In the genomic region with DNA sequence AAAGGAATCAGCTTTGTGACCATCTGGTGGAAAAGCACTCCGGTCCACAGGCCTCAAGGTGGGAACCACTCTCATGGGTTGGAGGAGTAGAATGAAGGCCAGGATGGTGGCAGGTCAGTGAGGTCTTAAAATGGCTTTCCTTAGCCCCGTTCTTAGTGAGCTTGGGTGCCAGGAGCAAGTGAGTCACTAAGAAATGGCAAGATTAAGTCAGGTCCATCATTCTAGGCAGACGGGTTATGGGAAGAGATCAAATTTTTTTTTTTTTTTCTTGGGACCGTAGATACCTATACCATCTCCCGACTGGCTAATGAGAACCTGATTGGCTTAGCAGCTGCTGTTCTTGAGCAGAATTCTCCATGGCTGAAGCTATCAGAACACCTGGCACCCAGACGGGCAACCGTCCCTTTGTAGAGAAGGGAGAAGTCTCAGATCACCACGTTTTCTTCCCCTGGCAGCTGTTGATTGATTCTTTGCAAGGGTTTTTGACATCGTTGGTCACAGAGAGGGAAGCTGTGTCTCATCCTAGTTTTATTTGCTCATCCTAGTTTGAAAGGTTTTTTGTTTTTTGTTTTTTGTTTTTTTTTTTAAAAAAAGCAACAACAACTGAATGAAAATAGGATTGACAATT, we compare ENCODE assay signal across 8 cellular contexts.
DNase-seq lines count a peak whose midpoint lies in the region; ATAC-seq, FAIRE-seq and TF ChIP-seq lines count a peak whose summit lies in the region.

No MANE protein-coding gene starts in this region.

- H3K4me1 ChIP-seq in skeletal muscle satellite cell (ENCODE audit: control insufficient read depth, insufficient read depth, low read length) = peaks cover 72% of the 10 kb centered on the region

- peaks cover 3% of the 10 kb centered on the region for H3K36me3 ChIP-seq in skeletal muscle satellite cell (ENCODE audit: insufficient read depth, low read length)

- peak; percentile 17 for DNase-seq in HPDE6-E6E7 (ENCODE audit: extremely low spot score)
- peak; percentile 78 for DNase-seq in NCI-H526 treated with DMSO at 0.1 percent for 48 hours (lab: John Stamatoyannopoulos, UW)
- DNase-seq in epithelial cell of prostate (ENCODE audit: low read depth, low spot score) = no peak
- DNase-seq in G401 (ENCODE audit: low spot score) = no peak
- no peak for DNase-seq in GM12892 (ENCODE audit: insufficient read length)
- DNase-seq in OCI-M2 (lab: John Stamatoyannopoulos, UW; ENCODE audit: unreplicated experiment) = no peak

- no peak for ATAC-seq in HG03442 (IDR thresholded peaks at IDR 0.05; ENCODE audit: unreplicated experiment)

- H3K4me3 ChIP-seq in skeletal muscle satellite cell (ENCODE audit: low read length) = peak overlapping the region; percentile 2

- peak overlapping the region; percentile 90 for H3K27ac ChIP-seq in epithelial cell of prostate

- TF ChIP-seq POLR2A in GM12892 (IDR thresholded peaks at IDR 0.05; ENCODE audit: low read depth, low read length) = no peak

- H3K27me3 ChIP-seq in skeletal muscle satellite cell (ENCODE audit: control insufficient read depth, insufficient read depth, low read length) = no peaks in the 10 kb centered on the region

- FAIRE-seq in GM12892 (lab: Jason Lieb, UNC) = no peak

- peak overlapping the region; percentile 35 for H3K4me2 ChIP-seq in skeletal muscle satellite cell (ENCODE audit: low read length)

- H3K9ac ChIP-seq in skeletal muscle satellite cell (ENCODE audit: low read depth, low read length) = peak overlapping the region; percentile 54

- in situ Hi-C loops in G401 (cut with HindIII; ENCODE audit: low sequenced_read_pairs) = loop anchor here (5.0 kb wide), 1 partner anchor 72 kb away; no protein-coding TSS in a partner anchor

- no peaks in the 10 kb centered on the region for H3K9me3 ChIP-seq in skeletal muscle satellite cell (replicated peaks; ENCODE audit: low read length)

Comparison
In these comparisons a context has a peak if more than half of its experiments do, and no peak if none do; other contexts are left out.
1. DNase-seq: peak in HPDE6-E6E7 (single experiment) and NCI-H526 treated with DMSO at 0.1 percent for 48 hours (single experiment); none in epithelial cell of prostate (single experiment), G401 (single experiment), GM12892 (single experiment) and OCI-M2 (single experiment).